28 cellular contexts compared by ENCODE assay signal in the genomic region with DNA sequence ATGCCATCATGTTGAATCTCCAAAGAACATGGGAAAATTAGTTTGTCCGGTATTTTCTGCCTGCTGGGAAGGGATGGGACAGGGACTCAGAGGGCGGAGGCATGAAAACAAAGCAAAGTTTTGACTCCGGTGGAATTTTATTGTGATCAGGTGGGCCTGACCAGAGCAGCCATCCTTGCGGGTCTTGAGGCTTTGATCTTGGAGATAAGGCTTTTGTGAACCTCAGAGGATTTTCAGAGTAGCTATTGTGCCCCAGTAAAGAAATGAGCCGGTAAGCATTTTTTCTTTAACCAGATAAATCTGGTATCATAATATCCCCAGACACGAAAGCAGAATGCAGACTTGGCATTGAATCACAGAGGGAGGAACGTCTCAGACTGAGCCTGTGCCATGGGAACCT.
"Had no signal": no experiment of that assay in that cellular context is flagged by ENCODE, and none has a peak within 500 bp of the region (broad histone marks: within the 10 kb centered on the region; RNA-seq: fewer than 3 reads in every experiment).

No MANE protein-coding gene starts in this region.

- DNase-seq: effector memory CD8-positive, alpha-beta T cell; foreskin fibroblast; gastrocnemius medialis; head of caudate nucleus; kidney; mucosa of descending colon; naive thymus-derived CD4-positive, alpha-beta T cell; nucleus accumbens; posterior cingulate gyrus; psoas muscle; right cardiac atrium; spleen; stimulated activated CD4-positive, alpha-beta T cell treated with anti-CD3 and anti-CD28 coated beads, Interleukin-4, amount 100 ng/mL, for 4 hours; stimulated activated naive CD8-positive, alpha-beta T cell treated with anti-CD3 and anti-CD28 coated beads, Interleukin-15, Interleukin-2, amounts not matched to agents 100 U/mL and 50 U/mL, for 24 hours; substantia nigra; testis; tibial artery had no signal

- H3K9me3 Mint-ChIP-seq: effector memory CD8-positive, alpha-beta T cell; memory B cell; mesothelial cell of epicardium; naive thymus-derived CD4-positive, alpha-beta T cell; stimulated activated memory B cell treated with anti-CD40 and anti-IgM and Interleukin-4, amounts not matched to agents 10 μg/mL and 1 μg/mL and 100 μg/mL, for 72 hours; type B pancreatic cell had no signal

- H3K4me1 Mint-ChIP-seq: memory B cell had no signal

- H3K36me3 ChIP-seq: gastrocnemius medialis, spleen, tibial artery had no signal

- H3K27me3 Mint-ChIP-seq: effector memory CD8-positive, alpha-beta T cell; memory B cell; naive thymus-derived CD4-positive, alpha-beta T cell; stimulated activated memory B cell treated with anti-CD40 and anti-IgM and Interleukin-4, amounts not matched to agents 10 μg/mL and 1 μg/mL and 100 μg/mL, for 72 hours had no signal

- H3K4me3 Mint-ChIP-seq: effector memory CD8-positive, alpha-beta T cell; memory B cell; mesothelial cell of epicardium; naive thymus-derived CD4-positive, alpha-beta T cell; nephron; stimulated activated memory B cell treated with anti-CD40 and anti-IgM and Interleukin-4, amounts not matched to agents 10 μg/mL and 1 μg/mL and 100 μg/mL, for 72 hours; type B pancreatic cell had no signal

- H3K4me3 ChIP-seq: coronary artery, gastrocnemius medialis, lung, mucosa of descending colon, psoas muscle, skin epidermis, spleen, testis, tibial artery had no signal

- H3K9me3 ChIP-seq: gastrocnemius medialis, mucosa of descending colon, psoas muscle, spleen, testis, tibial artery had no signal

- H3K4me1 ChIP-seq: psoas muscle, tibial artery had no signal

- H3K27me3 ChIP-seq: gastrocnemius medialis, spleen, testis, tibial artery had no signal

- H3K27ac Mint-ChIP-seq: effector memory CD8-positive, alpha-beta T cell; memory B cell; mesothelial cell of epicardium; nephron; stimulated activated memory B cell treated with anti-CD40 and anti-IgM and Interleukin-4, amounts not matched to agents 10 μg/mL and 1 μg/mL and 100 μg/mL, for 72 hours; type B pancreatic cell had no signal

- H3K36me3 Mint-ChIP-seq: memory B cell; mesothelial cell of epicardium; stimulated activated memory B cell treated with anti-CD40 and anti-IgM and Interleukin-4, amounts not matched to agents 10 μg/mL and 1 μg/mL and 100 μg/mL, for 72 hours; type B pancreatic cell had no signal

- ATAC-seq: effector memory CD8-positive, alpha-beta T cell; esophagus mucosa; gastrocnemius medialis; left lobe of liver; mucosa of descending colon; naive thymus-derived CD4-positive, alpha-beta T cell; psoas muscle; right cardiac atrium; stimulated activated memory B cell treated with anti-CD40 and anti-IgM and Interleukin-4, amounts not matched to agents 10 μg/mL and 1 μg/mL and 100 μg/mL, for 72 hours; stimulated activated naive CD8-positive, alpha-beta T cell treated with anti-CD3 and anti-CD28 coated beads, Interleukin-15, Interleukin-2, amounts not matched to agents 100 U/mL and 50 U/mL, for 24 hours had no signal

- H3K27ac ChIP-seq: coronary artery, epithelial cell of prostate, gastrocnemius medialis, psoas muscle, skin epidermis, spleen, testis, tibial artery had no signal
